26 cellular contexts compared by ENCODE assay signal in the genomic region with DNA sequence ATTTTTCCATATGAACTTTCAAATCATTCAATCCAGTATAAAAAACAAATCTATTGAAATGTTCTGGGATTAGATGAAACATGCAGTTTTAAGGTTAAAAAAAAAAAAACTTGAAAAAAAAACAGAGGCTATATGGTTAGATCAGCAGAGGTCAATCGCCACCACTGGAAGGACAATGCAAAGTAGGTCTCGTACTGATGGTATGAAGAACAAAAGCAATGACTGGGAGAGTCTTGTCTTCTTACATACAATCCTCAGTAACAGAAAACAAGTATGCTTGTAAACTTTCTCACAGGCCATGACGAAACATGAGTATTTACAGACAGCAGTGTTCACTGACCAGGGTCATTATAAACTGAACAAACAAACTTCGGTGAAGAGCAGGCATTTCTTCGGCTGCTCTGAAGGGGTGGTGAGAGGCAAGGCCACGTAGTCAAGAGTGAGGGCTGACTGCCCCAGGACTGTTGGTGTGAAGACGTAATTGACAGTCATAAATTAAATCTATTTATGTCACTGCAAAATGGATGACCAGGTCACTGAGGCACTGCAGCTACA.
DNase-seq lines count a peak whose midpoint lies in the region; ATAC-seq and TF ChIP-seq lines count a peak whose summit lies in the region.
"Had no signal": no experiment of that assay in that cellular context is flagged by ENCODE, and none has a peak within 500 bp of the region (broad histone marks: within the 10 kb centered on the region; RNA-seq: fewer than 3 reads in every experiment).

No MANE protein-coding gene starts in this region.

- H4K20me1 ChIP-seq in SK-N-SH (ENCODE audit: insufficient read depth), result no peaks in the 10 kb centered on the region
- H4K20me1 ChIP-seq in hepatocyte (ENCODE audit: insufficient read depth, poor library complexity, severe bottlenecking), result no peaks in the 10 kb centered on the region
- H4K20me1 ChIP-seq in neural progenitor cell (ENCODE audit: low read depth), result no peaks in the 10 kb centered on the region

- no peaks in the 10 kb centered on the region for H3K79me2 ChIP-seq in SK-N-SH (ENCODE audit: insufficient read depth)
- no peaks in the 10 kb centered on the region for H3K79me2 ChIP-seq in hepatocyte
- H3K79me2 ChIP-seq in neural progenitor cell (ENCODE audit: low read depth), result no peaks in the 10 kb centered on the region

- H3K4me2 ChIP-seq in SK-N-SH (no peak overlapping the region), hepatocyte (no peak overlapping the region), neural progenitor cell (no peak overlapping the region)
- H3K4me2 ChIP-seq: KMS-11 had no signal

- TF ChIP-seq CTCF in SK-N-SH (IDR thresholded peaks at IDR 0.05) (no peak), hepatocyte (IDR thresholded peaks at IDR 0.05; ENCODE audit: poor library complexity) (no peak), GM20000 (IDR thresholded peaks at IDR 0.05; ENCODE audit: extremely low read depth, missing control alignments) (no peak), neural progenitor cell (IDR thresholded peaks at IDR 0.05) (no peak)

- H3K9me3 ChIP-seq in SK-N-SH (no peaks in the 10 kb centered on the region), hepatocyte (ENCODE audit: low read depth) (no peaks in the 10 kb centered on the region), neural progenitor cell (ENCODE audit: low read depth) (no peaks in the 10 kb centered on the region)
- H3K9me3 ChIP-seq: Peyer's patch had no signal

- no peaks in the 10 kb centered on the region for H3K36me3 Mint-ChIP-seq in neural progenitor cell
- H3K36me3 Mint-ChIP-seq: CD14-positive monocyte; CD8-positive, alpha-beta memory T cell; IgD-negative memory B cell had no signal

- no peaks in the 10 kb centered on the region for H3K27me3 Mint-ChIP-seq in neural progenitor cell (ENCODE audit: insufficient read depth, low read depth)

- WGBS in SK-N-SH (ENCODE audit: low lambda C conversion rate), result 61% methylated on average over 7 of the region's 7 CpGs
- 49% methylated on average over 7 of the region's 7 CpGs for WGBS in hepatocyte (ENCODE audit: low lambda C conversion rate, missing lambda C conversion rate)

- no peaks in the 10 kb centered on the region for H3K36me3 ChIP-seq in SK-N-SH (replicated peaks in 1 of 2; ENCODE audit: control insufficient read depth in 1 of 2, insufficient read depth in 2 of 2, low read length in 1 of 2)
- H3K36me3 ChIP-seq in hepatocyte (replicated peaks; ENCODE audit: insufficient read depth, low read depth), result no peaks in the 10 kb centered on the region
- no peaks in the 10 kb centered on the region for H3K36me3 ChIP-seq in neural progenitor cell
- H3K36me3 ChIP-seq: Peyer's patch had no signal

- H3K27ac ChIP-seq in SK-N-SH (ENCODE audit: low read depth in 2 of 2, low read length in 1 of 2), result no peak overlapping the region
- H3K27ac ChIP-seq in hepatocyte, result peak overlapping the region; percentile 60
- H3K27ac ChIP-seq in neural progenitor cell, result no peak overlapping the region
- H3K27ac ChIP-seq: 22Rv1, GM23248, KMS-11, Peyer's patch had no signal

- POLR2A ChIA-PET in SK-N-SH (lab: Yijun Ruan, JAX), result no interaction called here

- CTCF ChIA-PET in SK-N-SH (lab: Yijun Ruan, JAX), result interaction anchor here (0.6 kb wide), 1 partner anchor 11 kb away, joined by 3 read pairs; no protein-coding TSS in a partner anchor

- no peak for TF ChIP-seq EP300 in SK-N-SH (IDR thresholded peaks at IDR 0.05; ENCODE audit: borderline replicate concordance in 1 of 2, low read depth in 1 of 2, low read length in 1 of 2)

- H2AFZ ChIP-seq in SK-N-SH (ENCODE audit: low read depth) (no peak overlapping the region), hepatocyte (peak overlapping the region; percentile 11), neural progenitor cell (replicated peaks) (no peak overlapping the region)
- H2AFZ ChIP-seq: GM23248 had no signal

- H3K9me2 ChIP-seq in SK-N-SH (no peaks in the 10 kb centered on the region), hepatocyte (replicated peaks; ENCODE audit: insufficient read depth) (no peaks in the 10 kb centered on the region)

- H3F3A ChIP-seq in SK-N-SH (replicated peaks; ENCODE audit: insufficient read depth) (no peaks in the 10 kb centered on the region), neural progenitor cell (ENCODE audit: low read depth) (peaks cover 12% of the 10 kb centered on the region)

- H3K4me3 Mint-ChIP-seq in neural progenitor cell, result no peak overlapping the region
- H3K4me3 Mint-ChIP-seq: B cell; CD14-positive monocyte; CD8-positive, alpha-beta memory T cell; H9; HFFc6; IgD-negative memory B cell had no signal

- H3K4me1 Mint-ChIP-seq in neural progenitor cell, result peaks cover 21% of the 10 kb centered on the region
- H3K4me1 Mint-ChIP-seq: B cell; CD14-positive monocyte; CD8-positive, alpha-beta memory T cell; IgD-negative memory B cell had no signal

- H3K4me3 ChIP-seq in SK-N-SH (ENCODE audit: low read depth in 2 of 2, low read length in 1 of 2) (no peak overlapping the region), hepatocyte (no peak overlapping the region), neural progenitor cell (no peak overlapping the region)
- H3K4me3 ChIP-seq: GM23248, Peyer's patch had no signal

- TF ChIP-seq RAD21 in SK-N-SH (IDR thresholded peaks at IDR 0.05; ENCODE audit: low read length), result no peak

- no peaks in the 10 kb centered on the region for H3K9me3 Mint-ChIP-seq in neural progenitor cell
- H3K9me3 Mint-ChIP-seq: CD8-positive, alpha-beta memory T cell; H9; HFFc6; IgD-negative memory B cell had no signal

- no peak for ATAC-seq in SK-N-SH treated with all-trans-retinoic acid at 6 μM for 48 hours
- no peak for ATAC-seq in HG03565 (IDR thresholded peaks at IDR 0.05; ENCODE audit: unreplicated experiment)

- H3K9ac ChIP-seq in SK-N-SH, result no peak overlapping the region
- no peak overlapping the region for H3K9ac ChIP-seq in neural progenitor cell
- H3K9ac ChIP-seq: GM23248, KMS-11 had no signal

- no peaks in the 10 kb centered on the region for H3K27me3 ChIP-seq in SK-N-SH (ENCODE audit: insufficient read depth)
- H3K27me3 ChIP-seq in hepatocyte, result no peaks in the 10 kb centered on the region
- no peaks in the 10 kb centered on the region for H3K27me3 ChIP-seq in neural progenitor cell
- H3K27me3 ChIP-seq: Peyer's patch had no signal

- H3K27ac Mint-ChIP-seq in neural progenitor cell, result no peak overlapping the region
- H3K27ac Mint-ChIP-seq: B cell; CD14-positive monocyte; CD8-positive, alpha-beta memory T cell; H9; HFFc6; IgD-negative memory B cell had no signal

- DNase-seq in SK-N-SH (no peak), NCI-H526 treated with DMSO at 0.1 percent for 48 hours (lab: John Stamatoyannopoulos, UW) (peak; percentile 50), hepatocyte (ENCODE audit: low spot score) (peak; percentile 44), GM20000 (ENCODE audit: low spot score) (no peak), neural progenitor cell (ENCODE audit: low spot score) (no peak), NCI-H2196 treated with DMSO at 0.1 percent for 48 hours (lab: John Stamatoyannopoulos, UW; ENCODE audit: unreplicated experiment) (no peak)
- DNase-seq: Calu3; CD8-positive, alpha-beta memory T cell; DMS153; GM23248; H9; HFFc6; NCI-H1048; NCI-H1417 treated with DMSO at 0.1 percent for 48 hours; NCI-H187; NCI-H446; NCI-H69; Peyer's patch; SIG-M5 had no signal

- H3K4me1 ChIP-seq in SK-N-SH (ENCODE audit: control insufficient read depth in 1 of 2, insufficient read depth in 2 of 2, low read depth in 1 of 2, low read length in 1 of 2) (peaks cover 0 to 2% of the 10 kb centered on the region in 2 experiments; a peak in 1 of 4 replicates), hepatocyte (ENCODE audit: insufficient read depth) (peaks cover 11% of the 10 kb centered on the region), neural progenitor cell (peaks cover 26% of the 10 kb centered on the region)
- H3K4me1 ChIP-seq: Peyer's patch had no signal

TF ChIP-seq in SK-N-SH treated with all-trans-retinoic acid at 6 μM for 48 hours, 23 proteins besides CTCF, POLR2A, EP300 and RAD21:
- TF ChIP-seq ZNF70 (CRISPR knock-in tag; IDR thresholded peaks at IDR 0.05), result peak; percentile 92
- TF ChIP-seq, protein P1, sequence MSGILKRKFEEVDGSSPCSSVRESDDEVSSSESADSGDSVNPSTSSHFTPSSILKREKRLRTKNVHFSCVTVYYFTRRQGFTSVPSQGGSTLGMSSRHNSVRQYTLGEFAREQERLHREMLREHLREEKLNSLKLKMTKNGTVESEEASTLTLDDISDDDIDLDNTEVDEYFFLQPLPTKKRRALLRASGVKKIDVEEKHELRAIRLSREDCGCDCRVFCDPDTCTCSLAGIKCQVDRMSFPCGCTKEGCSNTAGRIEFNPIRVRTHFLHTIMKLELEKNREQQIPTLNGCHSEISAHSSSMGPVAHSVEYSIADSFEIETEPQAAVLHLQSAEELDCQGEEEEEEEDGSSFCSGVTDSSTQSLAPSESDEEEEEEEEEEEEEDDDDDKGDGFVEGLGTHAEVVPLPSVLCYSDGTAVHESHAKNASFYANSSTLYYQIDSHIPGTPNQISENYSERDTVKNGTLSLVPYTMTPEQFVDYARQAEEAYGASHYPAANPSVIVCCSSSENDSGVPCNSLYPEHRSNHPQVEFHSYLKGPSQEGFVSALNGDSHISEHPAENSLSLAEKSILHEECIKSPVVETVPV (CRISPR knock-in tag; IDR thresholded peaks at IDR 0.05), result no peak

TF ChIP-seq in SK-N-SH, 30 proteins besides CTCF, POLR2A, EP300 and RAD21:
- no peak for TF ChIP-seq FOXM1 (IDR thresholded peaks at IDR 0.05; ENCODE audit: low read depth)
- no peak for TF ChIP-seq NRF1 (IDR thresholded peaks at IDR 0.05; ENCODE audit: low read depth, low read length)
- no peak for TF ChIP-seq RCOR1 (IDR thresholded peaks at IDR 0.05; ENCODE audit: low read length)
- no peak for TF ChIP-seq CHD2 (IDR thresholded peaks at IDR 0.05; ENCODE audit: low read length, partially characterized antibody)
- no peak for TF ChIP-seq SIN3A (IDR thresholded peaks at IDR 0.05; ENCODE audit: borderline replicate concordance, low read depth, low read length)
- TF ChIP-seq, protein P2, sequence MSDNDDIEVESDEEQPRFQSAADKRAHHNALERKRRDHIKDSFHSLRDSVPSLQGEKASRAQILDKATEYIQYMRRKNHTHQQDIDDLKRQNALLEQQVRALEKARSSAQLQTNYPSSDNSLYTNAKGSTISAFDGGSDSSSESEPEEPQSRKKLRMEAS (IDR thresholded peaks at IDR 0.05; ENCODE audit: low read depth), result no peak

Comparison
In these comparisons a context has a peak if more than half of its experiments do, and no peak if none do; other contexts are left out.
1. DNase-seq: peak in NCI-H526 treated with DMSO at 0.1 percent for 48 hours (single experiment) and hepatocyte (single experiment); none in SK-N-SH (single experiment), GM20000 (single experiment), neural progenitor cell (single experiment) and NCI-H2196 treated with DMSO at 0.1 percent for 48 hours (single experiment).